24 cellular contexts compared by ENCODE assay signal in the genomic region with DNA sequence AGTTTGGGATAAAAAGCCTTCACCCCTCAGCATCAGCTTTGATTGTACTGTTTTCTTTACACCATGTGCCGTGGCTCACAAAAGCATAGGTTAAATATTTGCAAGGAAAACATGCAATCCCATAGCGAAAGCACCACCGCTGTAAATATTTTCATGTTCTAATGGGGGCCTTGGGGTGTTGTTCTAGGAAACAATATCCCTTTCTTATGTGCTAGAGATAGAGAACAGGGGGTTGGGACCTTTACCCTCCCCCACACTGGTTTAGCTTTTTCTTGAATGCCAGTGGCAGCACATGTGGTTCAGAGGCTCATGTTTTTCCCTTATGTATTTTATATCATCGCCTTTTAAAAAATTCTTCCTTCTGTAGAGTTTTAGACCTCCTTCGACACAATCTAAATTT.
A peak's percentile ranks its signal among the peaks of the same experiment; 100 is the strongest.
DNase-seq lines count a peak whose midpoint lies in the region; ATAC-seq and TF ChIP-seq lines count a peak whose summit lies in the region.
"Had no signal": no experiment of that assay in that cellular context is flagged by ENCODE, and none has a peak within 500 bp of the region (broad histone marks: within the 10 kb centered on the region; RNA-seq: fewer than 3 reads in every experiment).

No MANE protein-coding gene starts in this region.

- no peak overlapping the region for H4K91ac ChIP-seq in neuronal stem cell (ENCODE audit: low read depth, low read length, poor library complexity)

- H3K4me1 ChIP-seq in MM.1S (ENCODE audit: low read length) (peaks cover 24% of the 10 kb centered on the region), neuronal stem cell (ENCODE audit: control insufficient read depth in 2 of 2, insufficient read depth in 1 of 2, low read depth in 1 of 2, low read length in 2 of 2) (peaks cover 10 to 23% of the 10 kb centered on the region in 2 donors)
- H3K4me1 ChIP-seq: esophagus squamous epithelium, suprapubic skin had no signal

- H2BK12ac ChIP-seq in neuronal stem cell (ENCODE audit: low read length): no peak overlapping the region

- H3K79me2 ChIP-seq in MM.1S (ENCODE audit: low read length): no peaks in the 10 kb centered on the region

- no peak overlapping the region for H3K14ac ChIP-seq in neuronal stem cell (ENCODE audit: low read length)

- H4K20me1 ChIP-seq in MM.1S (ENCODE audit: insufficient read depth, low read length): no peaks in the 10 kb centered on the region

- DNase-seq in COLO668 (lab: John Stamatoyannopoulos, UW; ENCODE audit: unreplicated experiment) (peak; percentile 22), MM.1S (no peak), astrocyte of the hippocampus (ENCODE audit: low read depth, low spot score) (peak; percentile 5), neuronal stem cell (ENCODE audit: low spot score) (no peak), NCI-H2196 (lab: John Stamatoyannopoulos, UW; ENCODE audit: unreplicated experiment) (no peak)
- DNase-seq in effector CD8-positive, alpha-beta T cell (lab: John Stamatoyannopoulos, UW): no peak
- DNase-seq: activated CD4-positive, alpha-beta T cell treated with anti-CD3 and anti-CD28 coated beads, Interleukin-2, amount 50 U/mL, for 48 hours; activated naive CD4-positive, alpha-beta T cell; body of pancreas; CD4-positive, alpha-beta memory T cell; dorsolateral prefrontal cortex; esophagus squamous epithelium; foreskin keratinocyte; HCEC 1CT; mucosa of descending colon; natural killer cell; NCI-H2171 treated with DMSO at 0.1 percent for 48 hours; NCI-H524; stimulated activated naive CD4-positive, alpha-beta T cell treated with Interleukin-2 at 50 U/mL for 16 hours; T-helper 17 cell had no signal

- no peak overlapping the region for H2BK120ac ChIP-seq in neuronal stem cell (ENCODE audit: low read depth, low read length)

- no peak overlapping the region for H3K18ac ChIP-seq in neuronal stem cell (ENCODE audit: low read length)

- H2AFZ ChIP-seq in MM.1S (ENCODE audit: low read length): no peak overlapping the region; the same call in 1 of the 2 replicates
- H2AFZ ChIP-seq in neuronal stem cell (ENCODE audit: low read length): peak overlapping the region; percentile 34

- H2BK5ac ChIP-seq in neuronal stem cell (ENCODE audit: low read length): no peak overlapping the region

- H3K9ac ChIP-seq in MM.1S (ENCODE audit: low read length) (no peak overlapping the region), neuronal stem cell (ENCODE audit: low read depth, low read length, poor library complexity) (no peak overlapping the region)

- WGBS in neuronal stem cell (ENCODE audit: extremely low coverage in 2 of 2, insufficient read length in 2 of 2, insufficient replicate concordance in 1 of 2), 2 donors: no CpG with 5 or more reads among the region's 5 CpGs

- H2AK5ac ChIP-seq in neuronal stem cell (ENCODE audit: low read depth, low read length): no peak overlapping the region

- H3K9me2 ChIP-seq in MM.1S (replicated peaks; ENCODE audit: insufficient read depth, low read length): no peaks in the 10 kb centered on the region

- ATAC-seq in GM18502 (IDR thresholded peaks at IDR 0.05; ENCODE audit: poor library complexity, unreplicated experiment): no peak
- ATAC-seq: activated CD4-positive, CD25-positive, alpha-beta regulatory T cell treated with anti-CD3 and anti-CD28 coated beads, Interleukin-2, amount 50 U/mL, for 24 hours; body of pancreas; GM12878; mucosa of descending colon; natural killer cell; T-helper 17 cell had no signal

- H3K4me3 ChIP-seq in MM.1S (ENCODE audit: low read length) (no peak overlapping the region), neuronal stem cell (ENCODE audit: low read length in 2 of 2) (no peak overlapping the region)
- H3K4me3 ChIP-seq: body of pancreas, dorsolateral prefrontal cortex, esophagus squamous epithelium, GM12878, mucosa of descending colon, suprapubic skin had no signal

- H3K27me3 ChIP-seq in MM.1S (replicated peaks; ENCODE audit: insufficient read depth, low read length) (no peaks in the 10 kb centered on the region), neuronal stem cell (ENCODE audit: control insufficient read depth in 3 of 3, insufficient read depth in 3 of 3, low read depth in 1 of 3, low read length in 3 of 3) (no peaks in the 10 kb centered on the region)
- H3K27me3 ChIP-seq: body of pancreas, esophagus squamous epithelium, foreskin keratinocyte, suprapubic skin had no signal

- no peak overlapping the region for H2BK15ac ChIP-seq in neuronal stem cell (ENCODE audit: low read length)

- peaks cover 17% of the 10 kb centered on the region for H3F3A ChIP-seq in MM.1S (ENCODE audit: insufficient read depth, low read length)

- H3K79me1 ChIP-seq in neuronal stem cell (ENCODE audit: low read depth, low read length): no peaks in the 10 kb centered on the region

- 0 out of 2 replicates have a peak overlapping the region, but pooled peaks have one; percentile 70 for H3K4me2 ChIP-seq in MM.1S (ENCODE audit: low read depth, low read length)
- no peak overlapping the region for H3K4me2 ChIP-seq in neuronal stem cell (ENCODE audit: insufficient read depth, low read length, poor library complexity, severe bottlenecking)

- H3K9me3 ChIP-seq in MM.1S (replicated peaks; ENCODE audit: insufficient read depth, low read length): no peaks in the 10 kb centered on the region
- peaks cover 6 to 7% of the 10 kb centered on the region in 2 donors for H3K9me3 ChIP-seq in neuronal stem cell (replicated peaks in 1 of 2; ENCODE audit: control insufficient read depth in 2 of 2, insufficient read depth in 1 of 2, low read depth in 1 of 2, low read length in 2 of 2)
- H3K9me3 ChIP-seq: body of pancreas, esophagus squamous epithelium, mucosa of descending colon, suprapubic skin had no signal

- TF ChIP-seq CTCF in MM.1S (IDR thresholded peaks at IDR 0.05; ENCODE audit: low read length): no peak

- no peak overlapping the region for H3K4ac ChIP-seq in neuronal stem cell (ENCODE audit: low read length)

- no peak overlapping the region for H3K27ac ChIP-seq in MM.1S (ENCODE audit: low read length)
- no peak overlapping the region for H3K27ac ChIP-seq in neuronal stem cell (replicated peaks; ENCODE audit: low read length)
- H3K27ac ChIP-seq: body of pancreas, dorsolateral prefrontal cortex, esophagus squamous epithelium, foreskin keratinocyte, suprapubic skin had no signal

- no peak overlapping the region for H3K23ac ChIP-seq in neuronal stem cell (ENCODE audit: low read depth, low read length, poor library complexity)

- no peak overlapping the region for H4K8ac ChIP-seq in neuronal stem cell (ENCODE audit: low read depth, low read length)

- H3K36me3 ChIP-seq in MM.1S (replicated peaks; ENCODE audit: insufficient read depth, low read length): no peaks in the 10 kb centered on the region
- H3K36me3 ChIP-seq in neuronal stem cell (replicated peaks in 1 of 2; ENCODE audit: control insufficient read depth in 2 of 2, insufficient read depth in 2 of 2, low read length in 2 of 2): peaks cover 0 to 2% of the 10 kb centered on the region in 2 donors
- H3K36me3 ChIP-seq: esophagus squamous epithelium, suprapubic skin had no signal

Comparison
In these comparisons a context has a peak if more than half of its experiments do, and no peak if none do; other contexts are left out.
1. DNase-seq: peak in COLO668 (single experiment) and astrocyte of the hippocampus (single experiment); none in MM.1S (single experiment), neuronal stem cell (single experiment), effector CD8-positive, alpha-beta T cell (single experiment) and NCI-H2196 (single experiment).